18 cellular contexts compared by ENCODE assay signal in the genomic region with DNA sequence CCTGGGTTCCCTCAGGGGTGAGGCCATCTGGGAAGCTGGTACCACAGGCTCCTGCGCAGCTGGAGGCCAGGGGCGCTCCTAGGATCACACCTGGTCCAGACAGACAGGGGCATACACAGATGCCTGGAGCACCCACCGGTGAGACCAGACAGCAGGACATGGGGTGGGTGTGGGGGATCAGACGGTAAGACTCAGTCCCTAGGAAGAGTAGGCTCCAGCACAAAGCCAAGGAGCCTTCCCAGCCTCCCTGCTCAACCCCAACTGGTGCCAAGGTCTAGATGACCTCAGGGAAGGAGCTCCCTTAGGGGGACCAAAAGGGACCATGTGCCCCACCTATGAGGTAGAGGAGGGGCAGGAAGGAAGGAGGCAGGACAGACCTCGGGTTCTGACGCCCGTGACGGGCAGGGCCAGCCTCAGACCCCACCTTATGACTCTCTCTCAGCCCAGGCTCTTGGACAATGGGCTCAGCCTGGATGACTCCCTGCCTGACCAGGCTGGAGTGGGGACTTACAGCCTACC. TPM values are rescaled to one million over a fixed set of nuclear protein-coding genes. Genes with fewer than 3 reads are reported as not detected.
"Had no signal": no experiment of that assay in that cellular context is flagged by ENCODE, and none has a peak within 500 bp of the region (broad histone marks: within the 10 kb centered on the region; RNA-seq: fewer than 3 reads in every experiment).

No MANE protein-coding gene starts in this region.

- H3K36me3 ChIP-seq: prostate gland, sigmoid colon, uterus had no signal

- H3K9me3 ChIP-seq: body of pancreas, prostate gland, sigmoid colon, testis, uterus had no signal

- H3K4me3 Mint-ChIP-seq: activated CD8-positive, alpha-beta T cell treated with anti-CD3 and anti-CD28 coated beads, Interleukin-2, amount 10 ng/mL, durations not matched to agents 7 days and 5 days; dendritic cell treated with granulocyte-macrophage colony-stimulating factor and Interleukin-4, amounts not matched to agents 40 ng/mL and 50 ng/mL, for 4 days had no signal

- DNase-seq: activated CD4-positive, alpha-beta T cell treated with anti-CD3 and anti-CD28 coated beads for 48 hours; activated CD8-positive, alpha-beta memory T cell treated with anti-CD3 and anti-CD28 coated beads, Interleukin-2, amount 50 U/mL, for 48 hours; activated CD8-positive, alpha-beta T cell treated with anti-CD3 and anti-CD28 coated beads, Interleukin-2, amount 10 ng/mL, durations not matched to agents 7 days and 5 days; activated naive CD4-positive, alpha-beta T cell treated with anti-CD3 and anti-CD28 coated beads, Interleukin-2, amount 50 U/mL, for 16 hours; amniotic stem cell; occipital lobe; sigmoid colon; stimulated activated CD4-positive, alpha-beta T cell treated with anti-CD3 and anti-CD28 coated beads, Interleukin-12 subunit alpha, Interleukin-12 subunit beta, amount 100 ng/mL, for 4 hours; testis; uterus had no signal

- H3K27ac Mint-ChIP-seq: activated CD8-positive, alpha-beta T cell treated with anti-CD3 and anti-CD28 coated beads, Interleukin-2, amount 10 ng/mL, durations not matched to agents 7 days and 5 days; dendritic cell treated with granulocyte-macrophage colony-stimulating factor and Interleukin-4, amounts not matched to agents 40 ng/mL and 50 ng/mL, for 4 days had no signal

- H3K9me3 Mint-ChIP-seq: dendritic cell treated with granulocyte-macrophage colony-stimulating factor and Interleukin-4, amounts not matched to agents 40 ng/mL and 50 ng/mL, for 4 days; naive thymus-derived CD8-positive, alpha-beta T cell; stimulated activated naive CD8-positive, alpha-beta T cell treated with anti-CD3 and anti-CD28 coated beads, Interleukin-15, Interleukin-2, amounts not matched to agents 100 ng/mL and 50 ng/mL, for 24 hours; WTC11 had no signal

- ATAC-seq: activated CD8-positive, alpha-beta T cell treated with anti-CD3 and anti-CD28 coated beads, Interleukin-2, amount 10 ng/mL, durations not matched to agents 7 days and 5 days had no signal

- H3K27me3 ChIP-seq: body of pancreas, testis, uterus had no signal

- H3K27me3 Mint-ChIP-seq: naive thymus-derived CD8-positive, alpha-beta T cell; stimulated activated naive CD8-positive, alpha-beta T cell treated with anti-CD3 and anti-CD28 coated beads, Interleukin-15, Interleukin-2, amounts not matched to agents 100 ng/mL and 50 ng/mL, for 24 hours had no signal

- H3K4me3 ChIP-seq: body of pancreas, prostate gland, sigmoid colon, testis, uterus had no signal

- H3K27ac ChIP-seq: body of pancreas, prostate gland, sigmoid colon, testis, uterus had no signal

- H3K4me1 ChIP-seq: prostate gland, sigmoid colon, testis, uterus had no signal

RNA-seq across cellular contexts. Expression of a gene that starts 0.6 kb away (rescaled TPM):
- total RNA-seq: body of pancreas, epithelial cell of proximal tubule, lung microvascular endothelial cell, occipital lobe, sigmoid colon, uterus had no signal

RNA-seq across cellular contexts. Expression of a gene that starts 21.3 kb away (rescaled TPM):
- total RNA-seq: lung microvascular endothelial cell, occipital lobe had no signal
- polyA plus RNA-seq: naive thymus-derived CD8-positive, alpha-beta T cell had no signal
